ENCODE assay signal across 2 cellular contexts in genomic region chr16:1280783-1281182, GRCh38.
TF ChIP-seq lines count a peak whose summit lies in the region.

No MANE protein-coding gene starts in this region.

TF ChIP-seq in HEK293, 187 proteins besides CTCF, POLR2A, EP300 and RAD21:
- TF ChIP-seq ZNF362 (tag by site-specific recombination; IDR thresholded peaks at IDR 0.05) (peak; percentile 57; the same call in 1 of the 2 replicates), ZIC2 (tag by site-specific recombination; IDR thresholded peaks at IDR 0.05) (0 out of 2 replicates have a peak, but pooled peaks have one; percentile 8), OSR2 (tag by site-specific recombination; IDR thresholded peaks at IDR 0.05) (no peak)
TF ChIP-seq in HEK293: peak in this region for 2.

TF ChIP-seq in GM12878, 131 proteins besides CTCF, POLR2A, EP300 and RAD21:
- TF ChIP-seq SIX5 (IDR thresholded peaks at IDR 0.05; ENCODE audit: low read depth, low read length, severe bottlenecking) (no peak), ZNF384 (IDR thresholded peaks at IDR 0.05; ENCODE audit: borderline replicate concordance, low read depth, low read length) (0 out of 2 replicates have a peak, but pooled peaks have one; percentile 4)
